ENCODE assay signal across 2 cellular contexts in the genomic region with DNA sequence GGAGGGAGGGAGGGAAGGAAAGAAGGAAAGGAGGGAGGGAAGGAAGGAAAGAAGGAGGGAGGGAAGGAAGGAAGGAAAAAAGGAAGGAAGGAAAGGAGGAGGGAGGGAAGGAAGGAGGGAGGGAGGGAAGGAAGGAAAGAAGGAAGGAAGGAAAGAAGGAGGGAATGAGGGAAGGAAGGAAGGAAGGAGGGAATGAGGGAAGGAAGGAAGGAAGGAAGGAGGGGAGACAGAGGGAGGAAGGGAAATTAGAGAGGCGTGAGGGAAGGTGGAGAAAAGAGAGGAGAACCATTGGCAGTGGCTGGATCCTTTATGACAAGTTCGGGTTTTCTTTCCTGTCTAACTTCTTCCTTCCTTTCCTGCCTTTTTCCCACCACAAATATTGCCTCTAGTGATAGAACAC.
TF ChIP-seq lines count a peak whose summit lies in the region.

No MANE protein-coding gene starts in this region.

TF ChIP-seq in HepG2, 621 proteins besides CTCF, POLR2A, EP300 and RAD21 (continued from another document and continues in another):
- TF ChIP-seq, protein P1, sequence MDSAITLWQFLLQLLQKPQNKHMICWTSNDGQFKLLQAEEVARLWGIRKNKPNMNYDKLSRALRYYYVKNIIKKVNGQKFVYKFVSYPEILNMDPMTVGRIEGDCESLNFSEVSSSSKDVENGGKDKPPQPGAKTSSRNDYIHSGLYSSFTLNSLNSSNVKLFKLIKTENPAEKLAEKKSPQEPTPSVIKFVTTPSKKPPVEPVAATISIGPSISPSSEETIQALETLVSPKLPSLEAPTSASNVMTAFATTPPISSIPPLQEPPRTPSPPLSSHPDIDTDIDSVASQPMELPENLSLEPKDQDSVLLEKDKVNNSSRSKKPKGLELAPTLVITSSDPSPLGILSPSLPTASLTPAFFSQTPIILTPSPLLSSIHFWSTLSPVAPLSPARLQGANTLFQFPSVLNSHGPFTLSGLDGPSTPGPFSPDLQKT (CRISPR knock-in tag; IDR thresholded peaks at IDR 0.05; ENCODE audit: borderline replicate concordance) = no peak
- TF ChIP-seq, protein P2, sequence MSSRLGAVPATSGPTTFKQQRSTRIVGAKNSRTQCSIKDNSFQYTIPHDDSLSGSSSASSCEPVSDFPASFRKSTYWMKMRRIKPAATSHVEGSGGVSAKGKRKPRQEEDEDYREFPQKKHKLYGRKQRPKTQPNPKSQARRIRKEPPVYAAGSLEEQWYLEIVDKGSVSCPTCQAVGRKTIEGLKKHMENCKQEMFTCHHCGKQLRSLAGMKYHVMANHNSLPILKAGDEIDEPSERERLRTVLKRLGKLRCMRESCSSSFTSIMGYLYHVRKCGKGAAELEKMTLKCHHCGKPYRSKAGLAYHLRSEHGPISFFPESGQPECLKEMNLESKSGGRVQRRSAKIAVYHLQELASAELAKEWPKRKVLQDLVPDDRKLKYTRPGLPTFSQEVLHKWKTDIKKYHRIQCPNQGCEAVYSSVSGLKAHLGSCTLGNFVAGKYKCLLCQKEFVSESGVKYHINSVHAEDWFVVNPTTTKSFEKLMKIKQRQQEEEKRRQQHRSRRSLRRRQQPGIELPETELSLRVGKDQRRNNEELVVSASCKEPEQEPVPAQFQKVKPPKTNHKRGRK (CRISPR knock-in tag; IDR thresholded peaks at IDR 0.05) = peak; percentile 46; the same call in 1 of the 2 replicates
- TF ChIP-seq KDM5A (IDR thresholded peaks at IDR 0.05; ENCODE audit: borderline replicate concordance, low read length) (no peak), AGO2 (optimal IDR thresholded peaks at IDR 0.05; ENCODE audit: low read depth, low read length) (no peak), HMG20A (CRISPR knock-in tag; IDR thresholded peaks at IDR 0.05; ENCODE audit: borderline replicate concordance) (no peak), SOX5 (CRISPR knock-in tag; IDR thresholded peaks at IDR 0.05; ENCODE audit: borderline replicate concordance) (no peak), CREB1 (IDR thresholded peaks at IDR 0.05) (no peak), CREB1 (CRISPR knock-in tag; IDR thresholded peaks at IDR 0.05) (no peak), NFKB2 (CRISPR knock-in tag; IDR thresholded peaks at IDR 0.05; ENCODE audit: borderline replicate concordance) (no peak), ZSCAN30 (CRISPR knock-in tag; IDR thresholded peaks at IDR 0.05) (no peak), NBN (conservative IDR thresholded peaks at IDR 0.05) (no peak)
- TF ChIP-seq, protein P3, sequence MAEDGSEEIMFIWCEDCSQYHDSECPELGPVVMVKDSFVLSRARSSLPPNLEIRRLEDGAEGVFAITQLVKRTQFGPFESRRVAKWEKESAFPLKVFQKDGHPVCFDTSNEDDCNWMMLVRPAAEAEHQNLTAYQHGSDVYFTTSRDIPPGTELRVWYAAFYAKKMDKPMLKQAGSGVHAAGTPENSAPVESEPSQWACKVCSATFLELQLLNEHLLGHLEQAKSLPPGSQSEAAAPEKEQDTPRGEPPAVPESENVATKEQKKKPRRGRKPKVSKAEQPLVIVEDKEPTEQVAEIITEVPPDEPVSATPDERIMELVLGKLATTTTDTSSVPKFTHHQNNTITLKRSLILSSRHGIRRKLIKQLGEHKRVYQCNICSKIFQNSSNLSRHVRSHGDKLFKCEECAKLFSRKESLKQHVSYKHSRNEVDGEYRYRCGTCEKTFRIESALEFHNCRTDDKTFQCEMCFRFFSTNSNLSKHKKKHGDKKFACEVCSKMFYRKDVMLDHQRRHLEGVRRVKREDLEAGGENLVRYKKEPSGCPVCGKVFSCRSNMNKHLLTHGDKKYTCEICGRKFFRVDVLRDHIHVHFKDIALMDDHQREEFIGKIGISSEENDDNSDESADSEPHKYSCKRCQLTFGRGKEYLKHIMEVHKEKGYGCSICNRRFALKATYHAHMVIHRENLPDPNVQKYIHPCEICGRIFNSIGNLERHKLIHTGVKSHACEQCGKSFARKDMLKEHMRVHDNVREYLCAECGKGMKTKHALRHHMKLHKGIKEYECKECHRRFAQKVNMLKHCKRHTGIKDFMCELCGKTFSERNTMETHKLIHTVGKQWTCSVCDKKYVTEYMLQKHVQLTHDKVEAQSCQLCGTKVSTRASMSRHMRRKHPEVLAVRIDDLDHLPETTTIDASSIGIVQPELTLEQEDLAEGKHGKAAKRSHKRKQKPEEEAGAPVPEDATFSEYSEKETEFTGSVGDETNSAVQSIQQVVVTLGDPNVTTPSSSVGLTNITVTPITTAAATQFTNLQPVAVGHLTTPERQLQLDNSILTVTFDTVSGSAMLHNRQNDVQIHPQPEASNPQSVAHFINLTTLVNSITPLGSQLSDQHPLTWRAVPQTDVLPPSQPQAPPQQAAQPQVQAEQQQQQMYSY (CRISPR knock-in tag; IDR thresholded peaks at IDR 0.05) = no peak
- TF ChIP-seq, protein P4, sequence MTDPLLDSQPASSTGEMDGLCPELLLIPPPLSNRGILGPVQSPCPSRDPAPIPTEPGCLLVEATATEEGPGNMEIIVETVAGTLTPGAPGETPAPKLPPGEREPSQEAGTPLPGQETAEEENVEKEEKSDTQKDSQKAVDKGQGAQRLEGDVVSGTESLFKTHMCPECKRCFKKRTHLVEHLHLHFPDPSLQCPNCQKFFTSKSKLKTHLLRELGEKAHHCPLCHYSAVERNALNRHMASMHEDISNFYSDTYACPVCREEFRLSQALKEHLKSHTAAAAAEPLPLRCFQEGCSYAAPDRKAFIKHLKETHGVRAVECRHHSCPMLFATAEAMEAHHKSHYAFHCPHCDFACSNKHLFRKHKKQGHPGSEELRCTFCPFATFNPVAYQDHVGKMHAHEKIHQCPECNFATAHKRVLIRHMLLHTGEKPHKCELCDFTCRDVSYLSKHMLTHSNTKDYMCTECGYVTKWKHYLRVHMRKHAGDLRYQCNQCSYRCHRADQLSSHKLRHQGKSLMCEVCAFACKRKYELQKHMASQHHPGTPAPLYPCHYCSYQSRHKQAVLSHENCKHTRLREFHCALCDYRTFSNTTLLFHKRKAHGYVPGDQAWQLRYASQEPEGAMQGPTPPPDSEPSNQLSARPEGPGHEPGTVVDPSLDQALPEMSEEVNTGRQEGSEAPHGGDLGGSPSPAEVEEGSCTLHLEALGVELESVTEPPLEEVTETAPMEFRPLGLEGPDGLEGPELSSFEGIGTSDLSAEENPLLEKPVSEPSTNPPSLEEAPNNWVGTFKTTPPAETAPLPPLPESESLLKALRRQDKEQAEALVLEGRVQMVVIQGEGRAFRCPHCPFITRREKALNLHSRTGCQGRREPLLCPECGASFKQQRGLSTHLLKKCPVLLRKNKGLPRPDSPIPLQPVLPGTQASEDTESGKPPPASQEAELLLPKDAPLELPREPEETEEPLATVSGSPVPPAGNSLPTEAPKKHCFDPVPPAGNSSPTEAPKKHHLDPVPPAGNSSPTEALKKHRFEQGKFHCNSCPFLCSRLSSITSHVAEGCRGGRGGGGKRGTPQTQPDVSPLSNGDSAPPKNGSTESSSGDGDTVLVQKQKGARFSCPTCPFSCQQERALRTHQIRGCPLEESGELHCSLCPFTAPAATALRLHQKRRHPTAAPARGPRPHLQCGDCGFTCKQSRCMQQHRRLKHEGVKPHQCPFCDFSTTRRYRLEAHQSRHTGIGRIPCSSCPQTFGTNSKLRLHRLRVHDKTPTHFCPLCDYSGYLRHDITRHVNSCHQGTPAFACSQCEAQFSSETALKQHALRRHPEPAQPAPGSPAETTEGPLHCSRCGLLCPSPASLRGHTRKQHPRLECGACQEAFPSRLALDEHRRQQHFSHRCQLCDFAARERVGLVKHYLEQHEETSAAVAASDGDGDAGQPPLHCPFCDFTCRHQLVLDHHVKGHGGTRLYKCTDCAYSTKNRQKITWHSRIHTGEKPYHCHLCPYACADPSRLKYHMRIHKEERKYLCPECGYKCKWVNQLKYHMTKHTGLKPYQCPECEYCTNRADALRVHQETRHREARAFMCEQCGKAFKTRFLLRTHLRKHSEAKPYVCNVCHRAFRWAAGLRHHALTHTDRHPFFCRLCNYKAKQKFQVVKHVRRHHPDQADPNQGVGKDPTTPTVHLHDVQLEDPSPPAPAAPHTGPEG (CRISPR knock-in tag; IDR thresholded peaks at IDR 0.05) = no peak

TF ChIP-seq in K562, 482 proteins besides CTCF, POLR2A, EP300 and RAD21 (continued from another document and continues in another):
- TF ChIP-seq, protein P5, sequence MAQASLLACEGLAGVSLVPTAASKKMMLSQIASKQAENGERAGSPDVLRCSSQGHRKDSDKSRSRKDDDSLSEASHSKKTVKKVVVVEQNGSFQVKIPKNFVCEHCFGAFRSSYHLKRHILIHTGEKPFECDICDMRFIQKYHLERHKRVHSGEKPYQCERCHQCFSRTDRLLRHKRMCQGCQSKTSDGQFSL (CRISPR knock-in tag; IDR thresholded peaks at IDR 0.05) = no peak
- TF ChIP-seq, protein P5 (tag; IDR thresholded peaks at IDR 0.05) = no peak
- TF ChIP-seq RNF2 (IDR thresholded peaks at IDR 0.05) (no peak), FOXA3 (CRISPR knock-in tag; conservative IDR thresholded peaks at IDR 0.05 in 1 of 2, IDR thresholded peaks at IDR 0.05 in 1 of 2) (no peak), HDGF (IDR thresholded peaks at IDR 0.05) (no peak), NR1H2 (CRISPR knock-in tag; IDR thresholded peaks at IDR 0.05) (no peak), GATAD2B (IDR thresholded peaks at IDR 0.05; ENCODE audit: borderline replicate concordance) (no peak), RUNX1 (IDR thresholded peaks at IDR 0.05; ENCODE audit: low read depth) (no peak), BRD4 (IDR thresholded peaks at IDR 0.05) (no peak), HNRNPL (IDR thresholded peaks at IDR 0.05; ENCODE audit: low read depth, low read length) (no peak), PTTG1 (tag; IDR thresholded peaks at IDR 0.05; ENCODE audit: low read depth) (no peak), HDAC6 (IDR thresholded peaks at IDR 0.05; ENCODE audit: low read depth, low read length) (no peak), PCBP2 (IDR thresholded peaks at IDR 0.05; ENCODE audit: low read depth, low read length, poor library complexity, severe bottlenecking) (peak; percentile 85), BRD9 (IDR thresholded peaks at IDR 0.05; ENCODE audit: low read depth, partially characterized antibody) (no peak), ETS2 (tag; IDR thresholded peaks at IDR 0.05; ENCODE audit: borderline replicate concordance, poor library complexity, severe bottlenecking) (no peak), MTA3 (IDR thresholded peaks at IDR 0.05; ENCODE audit: borderline replicate concordance) (no peak)
- TF ChIP-seq, protein P6, sequence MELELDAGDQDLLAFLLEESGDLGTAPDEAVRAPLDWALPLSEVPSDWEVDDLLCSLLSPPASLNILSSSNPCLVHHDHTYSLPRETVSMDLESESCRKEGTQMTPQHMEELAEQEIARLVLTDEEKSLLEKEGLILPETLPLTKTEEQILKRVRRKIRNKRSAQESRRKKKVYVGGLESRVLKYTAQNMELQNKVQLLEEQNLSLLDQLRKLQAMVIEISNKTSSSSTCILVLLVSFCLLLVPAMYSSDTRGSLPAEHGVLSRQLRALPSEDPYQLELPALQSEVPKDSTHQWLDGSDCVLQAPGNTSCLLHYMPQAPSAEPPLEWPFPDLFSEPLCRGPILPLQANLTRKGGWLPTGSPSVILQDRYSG (tag; conservative IDR thresholded peaks at IDR 0.05; ENCODE audit: low read depth) = no peak
- TF ChIP-seq, protein P7, sequence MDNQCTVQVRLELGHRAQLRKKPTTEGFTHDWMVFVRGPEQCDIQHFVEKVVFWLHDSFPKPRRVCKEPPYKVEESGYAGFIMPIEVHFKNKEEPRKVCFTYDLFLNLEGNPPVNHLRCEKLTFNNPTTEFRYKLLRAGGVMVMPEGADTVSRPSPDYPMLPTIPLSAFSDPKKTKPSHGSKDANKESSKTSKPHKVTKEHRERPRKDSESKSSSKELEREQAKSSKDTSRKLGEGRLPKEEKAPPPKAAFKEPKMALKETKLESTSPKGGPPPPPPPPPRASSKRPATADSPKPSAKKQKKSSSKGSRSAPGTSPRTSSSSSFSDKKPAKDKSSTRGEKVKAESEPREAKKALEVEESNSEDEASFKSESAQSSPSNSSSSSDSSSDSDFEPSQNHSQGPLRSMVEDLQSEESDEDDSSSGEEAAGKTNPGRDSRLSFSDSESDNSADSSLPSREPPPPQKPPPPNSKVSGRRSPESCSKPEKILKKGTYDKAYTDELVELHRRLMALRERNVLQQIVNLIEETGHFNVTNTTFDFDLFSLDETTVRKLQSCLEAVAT (IDR thresholded peaks at IDR 0.05) = no peak; a peak in 1 of 4 replicates
- TF ChIP-seq, protein P8, sequence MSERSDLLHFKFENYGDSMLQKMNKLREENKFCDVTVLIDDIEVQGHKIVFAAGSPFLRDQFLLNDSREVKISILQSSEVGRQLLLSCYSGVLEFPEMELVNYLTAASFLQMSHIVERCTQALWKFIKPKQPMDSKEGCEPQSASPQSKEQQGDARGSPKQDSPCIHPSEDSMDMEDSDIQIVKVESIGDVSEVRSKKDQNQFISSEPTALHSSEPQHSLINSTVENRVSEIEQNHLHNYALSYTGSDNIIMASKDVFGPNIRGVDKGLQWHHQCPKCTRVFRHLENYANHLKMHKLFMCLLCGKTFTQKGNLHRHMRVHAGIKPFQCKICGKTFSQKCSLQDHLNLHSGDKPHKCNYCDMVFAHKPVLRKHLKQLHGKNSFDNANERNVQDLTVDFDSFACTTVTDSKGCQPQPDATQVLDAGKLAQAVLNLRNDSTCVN (CRISPR knock-in tag; IDR thresholded peaks at IDR 0.05) = peak; percentile 77; the same call in 1 of the 2 replicates
- TF ChIP-seq, protein P9, sequence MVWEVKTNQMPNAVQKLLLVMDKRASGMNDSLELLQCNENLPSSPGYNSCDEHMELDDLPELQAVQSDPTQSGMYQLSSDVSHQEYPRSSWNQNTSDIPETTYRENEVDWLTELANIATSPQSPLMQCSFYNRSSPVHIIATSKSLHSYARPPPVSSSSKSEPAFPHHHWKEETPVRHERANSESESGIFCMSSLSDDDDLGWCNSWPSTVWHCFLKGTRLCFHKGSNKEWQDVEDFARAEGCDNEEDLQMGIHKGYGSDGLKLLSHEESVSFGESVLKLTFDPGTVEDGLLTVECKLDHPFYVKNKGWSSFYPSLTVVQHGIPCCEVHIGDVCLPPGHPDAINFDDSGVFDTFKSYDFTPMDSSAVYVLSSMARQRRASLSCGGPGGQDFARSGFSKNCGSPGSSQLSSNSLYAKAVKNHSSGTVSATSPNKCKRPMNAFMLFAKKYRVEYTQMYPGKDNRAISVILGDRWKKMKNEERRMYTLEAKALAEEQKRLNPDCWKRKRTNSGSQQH (CRISPR knock-in tag; IDR thresholded peaks at IDR 0.05) = peak; percentile 55; the same call in 1 of the 2 replicates
- TF ChIP-seq, protein P10, sequence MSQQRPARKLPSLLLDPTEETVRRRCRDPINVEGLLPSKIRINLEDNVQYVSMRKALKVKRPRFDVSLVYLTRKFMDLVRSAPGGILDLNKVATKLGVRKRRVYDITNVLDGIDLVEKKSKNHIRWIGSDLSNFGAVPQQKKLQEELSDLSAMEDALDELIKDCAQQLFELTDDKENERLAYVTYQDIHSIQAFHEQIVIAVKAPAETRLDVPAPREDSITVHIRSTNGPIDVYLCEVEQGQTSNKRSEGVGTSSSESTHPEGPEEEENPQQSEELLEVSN (IDR thresholded peaks at IDR 0.05; ENCODE audit: borderline replicate concordance in 1 of 2, extremely low read depth in 1 of 2, insufficient read depth in 1 of 2, insufficient read length in 1 of 2, low read depth in 1 of 2, low read length in 1 of 2, poor library complexity in 1 of 2, severe bottlenecking in 1 of 2) = no peak
- TF ChIP-seq, protein P2 (tag; IDR thresholded peaks at IDR 0.05) = peak; percentile 79
